ENCODE assay signal across 18 cellular contexts in genomic region chr10:93393231-93393630, GRCh38.
"Had no signal": no experiment of that assay in that cellular context is flagged by ENCODE, and none has a peak within 500 bp of the region (broad histone marks: within the 10 kb centered on the region; RNA-seq: fewer than 3 reads in every experiment).

No MANE protein-coding gene starts in this region.

- H3K4me1 Mint-ChIP-seq: natural killer cell had no signal

- H3K9me3 Mint-ChIP-seq: activated CD4-positive, alpha-beta memory T cell treated with anti-CD3 and anti-CD28 coated beads, Interleukin-2, amount 10 ng/mL, durations not matched to agents 7 days and 5 days; dendritic cell treated with granulocyte-macrophage colony-stimulating factor and Interleukin-4, amounts not matched to agents 40 ng/mL and 50 ng/mL, for 4 days; natural killer cell; WTC11 had no signal

- H3K36me3 Mint-ChIP-seq: natural killer cell, WTC11 had no signal

- H3K27ac Mint-ChIP-seq: activated CD4-positive, alpha-beta memory T cell treated with anti-CD3 and anti-CD28 coated beads, Interleukin-2, amount 10 ng/mL, durations not matched to agents 7 days and 5 days; activated naive CD8-positive, alpha-beta T cell; dendritic cell treated with granulocyte-macrophage colony-stimulating factor and Interleukin-4, amounts not matched to agents 40 ng/mL and 50 ng/mL, for 4 days; natural killer cell; T-helper 17 cell; WTC11 had no signal

- H3K4me1 ChIP-seq: body of pancreas, psoas muscle, tibial nerve, vagina had no signal

- H3K4me3 ChIP-seq: body of pancreas, psoas muscle, tibial nerve, vagina had no signal

- H3K4me3 Mint-ChIP-seq: activated CD4-positive, alpha-beta memory T cell treated with anti-CD3 and anti-CD28 coated beads, Interleukin-2, amount 10 ng/mL, durations not matched to agents 7 days and 5 days; activated naive CD8-positive, alpha-beta T cell; dendritic cell treated with granulocyte-macrophage colony-stimulating factor and Interleukin-4, amounts not matched to agents 40 ng/mL and 50 ng/mL, for 4 days; natural killer cell; T-helper 17 cell; WTC11 had no signal

- H3K9me3 ChIP-seq: body of pancreas, psoas muscle, tibial nerve, vagina had no signal

- H3K27ac ChIP-seq: body of pancreas, psoas muscle, tibial nerve, vagina had no signal

- ATAC-seq: body of pancreas, natural killer cell, psoas muscle, T-helper 17 cell, WTC11 had no signal

- H3K27me3 ChIP-seq: body of pancreas, tibial nerve, vagina had no signal

- DNase-seq: activated CD4-positive, alpha-beta memory T cell treated with anti-CD3 and anti-CD28 coated beads, Interleukin-2, amount 10 ng/mL, durations not matched to agents 7 days and 5 days; activated CD4-positive, alpha-beta T cell treated with anti-CD3 and anti-CD28 coated beads for 4 hours; activated effector memory CD4-positive, alpha-beta T cell treated with anti-CD3 and anti-CD28 coated beads, Interleukin-2, amount 50 U/mL, for 16 hours; activated T-cell treated with anti-CD3 and anti-CD28 coated beads, Interleukin-2, amount 50 U/mL, for 48 hours; amygdala; body of pancreas; effector memory CD4-positive, alpha-beta T cell; foreskin melanocyte; natural killer cell; psoas muscle; stimulated activated CD4-positive, alpha-beta T cell treated with anti-CD3 and anti-CD28 coated beads, Interleukin-4, amount 100 ng/mL, for 24 hours; stimulated activated naive CD4-positive, alpha-beta T cell; T-helper 17 cell had no signal

- H3K27me3 Mint-ChIP-seq: activated CD4-positive, alpha-beta memory T cell treated with anti-CD3 and anti-CD28 coated beads, Interleukin-2, amount 10 ng/mL, durations not matched to agents 7 days and 5 days; activated naive CD8-positive, alpha-beta T cell; dendritic cell treated with granulocyte-macrophage colony-stimulating factor and Interleukin-4, amounts not matched to agents 40 ng/mL and 50 ng/mL, for 4 days had no signal
